Comparison of ENCODE assay signal across 21 cellular contexts in the genomic region with DNA sequence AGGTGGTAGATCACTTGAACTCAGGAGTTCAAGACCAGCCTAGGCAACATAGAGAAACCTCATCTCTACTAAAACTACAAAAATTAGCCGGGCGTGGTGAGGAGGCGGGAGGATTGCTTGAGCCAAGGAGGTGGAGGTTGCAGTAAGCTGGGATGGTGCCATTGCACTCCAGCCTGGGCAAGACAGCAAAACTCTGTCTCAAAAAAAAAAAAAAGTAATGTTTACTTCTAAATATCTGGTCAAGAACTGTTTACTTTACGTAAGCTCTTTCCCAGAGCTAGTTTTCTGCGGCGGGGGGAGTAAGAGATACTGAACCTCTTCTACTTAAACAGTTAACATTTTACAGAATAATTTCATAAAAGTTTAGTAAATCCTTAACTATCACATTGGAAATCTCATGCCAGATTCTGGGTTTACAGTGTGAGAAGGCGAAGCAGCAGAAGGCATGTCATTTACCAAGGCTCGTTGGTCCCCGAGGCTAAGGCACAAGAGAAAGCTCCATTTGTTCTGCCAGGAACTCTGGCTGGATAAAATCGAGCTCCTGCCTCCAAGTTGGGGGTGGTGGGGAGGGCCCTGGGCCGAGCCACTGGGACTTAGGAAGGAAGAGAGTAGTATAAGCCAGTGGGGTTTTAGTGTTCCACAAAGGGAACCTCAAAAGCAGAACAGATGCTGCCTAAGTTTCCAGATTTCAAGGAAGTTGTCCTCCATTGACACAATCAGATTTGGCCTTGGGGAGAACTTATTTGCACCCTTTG. TPM values are rescaled to one million over a fixed set of nuclear protein-coding genes. Genes with fewer than 3 reads are reported as not detected.
A peak's percentile ranks its signal among the peaks of the same experiment; 100 is the strongest.
DNase-seq lines count a peak whose midpoint lies in the region; ATAC-seq and TF ChIP-seq lines count a peak whose summit lies in the region.
"Had no signal": no experiment of that assay in that cellular context is flagged by ENCODE, and none has a peak within 500 bp of the region (broad histone marks: within the 10 kb centered on the region; RNA-seq: fewer than 3 reads in every experiment).

No MANE protein-coding gene starts in this region.

- BruUV-seq in MCF 10A (replicated peaks; lab: Mats Ljungman, UMichigan) (no TSS peak), mammary epithelial cell (replicated peaks; lab: Mats Ljungman, UMichigan) (no TSS peak)

- no peak overlapping the region for H3K9ac ChIP-seq in mammary epithelial cell (ENCODE audit: insufficient read depth, low read length)
- H3K9ac ChIP-seq: BLaER1 had no signal

- H3K4me1 ChIP-seq in mammary epithelial cell (ENCODE audit: insufficient read depth, low read length) = no peaks in the 10 kb centered on the region
- no peaks in the 10 kb centered on the region for H3K4me1 ChIP-seq in mucosa of descending colon (ENCODE audit: low read depth)
- H3K4me1 ChIP-seq: BLaER1 had no signal

- H3K9me3 ChIP-seq in mammary epithelial cell (replicated peaks; ENCODE audit: insufficient read depth, low read length) (no peaks in the 10 kb centered on the region), mucosa of descending colon (no peaks in the 10 kb centered on the region)
- H3K9me3 ChIP-seq: BLaER1 had no signal

- in situ Hi-C loops in mammary epithelial cell (cut with MboI; ENCODE audit: low sequenced_read_pairs in 2 of 2) = no loop called here

- DNase-seq in MCF 10A (ENCODE audit: unreplicated experiment) (no peak), mammary epithelial cell (no peak), fibroblast of peridontal ligament (ENCODE audit: extremely low read depth) (peak; percentile 16), mucosa of descending colon (peak in 1 of 3 donors; percentile 30), omental fat pad (ENCODE audit: low spot score) (no peak), dedifferentiated amniotic fluid mesenchymal stem cell (ENCODE audit: extremely low spot score) (no peak), activated gamma-delta T cell treated with Interleukin-2 at 50 U/mL for 16 hours (no peak)
- DNase-seq: 8988T; activated CD4-positive, alpha-beta T cell treated with anti-CD3 and anti-CD28 coated beads, Interleukin-2, amount 50 U/mL, for 48 hours; activated T-cell treated with anti-CD3 and anti-CD28 coated beads, Interleukin-2, amount 50 U/mL, for 1 hour; dermis blood vessel endothelial cell; GF-D8; NCI-H2029; NCI-H446 treated with DMSO at 0.1 percent for 48 hours had no signal

- H4K20me1 ChIP-seq in mammary epithelial cell (ENCODE audit: insufficient read depth, low read length) = no peaks in the 10 kb centered on the region
- H4K20me1 ChIP-seq: BLaER1 had no signal

- no peaks in the 10 kb centered on the region for H3K79me2 ChIP-seq in mammary epithelial cell (ENCODE audit: insufficient read depth, low read length)

- H3K27ac ChIP-seq in mammary epithelial cell (ENCODE audit: insufficient read depth, low read depth, low read length) = no peak overlapping the region
- H3K27ac ChIP-seq: BLaER1, HL-60 had no signal

- dilution Hi-C loops in mammary epithelial cell (cut with HindIII; ENCODE audit: low sequenced_read_pairs) = loop anchor here (5.0 kb wide), 1 partner anchor 99 kb away; no protein-coding TSS in a partner anchor

- CTCF ChIA-PET in MCF 10A (lab: Yijun Ruan, JAX) (interaction anchor here (1.1 kb wide), 1 partner anchor 58 kb away, joined by 3 read pairs; no protein-coding TSS in a partner anchor), mammary epithelial cell (lab: Charles Lee; ENCODE audit: low non-redundant PET) (no interaction called here)

- no peaks in the 10 kb centered on the region for H3K27me3 ChIP-seq in mammary epithelial cell (ENCODE audit: insufficient read depth, low read length)
- H3K27me3 ChIP-seq: BLaER1 had no signal

- WGBS in mammary epithelial cell (ENCODE audit: low coverage, missing lambda C conversion rate) = 43% methylated on average over 10 of the region's 11 CpGs

- H2AFZ ChIP-seq in mammary epithelial cell (ENCODE audit: low read depth, low read length) = no peak overlapping the region

- H3K27ac Mint-ChIP-seq in MCF 10A (ENCODE audit: low read depth, unreplicated experiment) = peak overlapping the region; percentile 21
- H3K27ac Mint-ChIP-seq: activated naive CD4-positive, alpha-beta T cell treated with anti-CD3 and anti-CD28 coated beads, Interleukin-2, amount 50 U/mL, for 72 hours had no signal

- H3K9me3 Mint-ChIP-seq in MCF 10A (ENCODE audit: unreplicated experiment) = no peaks in the 10 kb centered on the region
- H3K9me3 Mint-ChIP-seq: activated naive CD4-positive, alpha-beta T cell treated with anti-CD3 and anti-CD28 coated beads, Interleukin-2, amount 50 U/mL, for 72 hours had no signal

- H3K4me1 Mint-ChIP-seq in MCF 10A (ENCODE audit: insufficient read depth, unreplicated experiment) = peaks cover 6% of the 10 kb centered on the region

- H3K4me2 ChIP-seq in mammary epithelial cell (ENCODE audit: insufficient read depth, low read depth, low read length) = no peak overlapping the region
- H3K4me2 ChIP-seq: BLaER1 had no signal

- POLR2A ChIA-PET in MCF 10A (lab: Yijun Ruan, JAX) = interaction anchor here (0.7 to 1.7 kb wide), 5 partner anchors 9 to 1282 kb away, joined by 3 to 7 read pairs (median 3); no protein-coding TSS in a partner anchor

- no peak overlapping the region for H3K4me3 ChIP-seq in mammary epithelial cell (replicated peaks in 1 of 3; ENCODE audit: insufficient read depth in 1 of 3, low read depth in 2 of 3, low read length in 3 of 3)
- no peak overlapping the region for H3K4me3 ChIP-seq in mucosa of descending colon
- H3K4me3 ChIP-seq: BLaER1, GM12878 had no signal

- ATAC-seq in mucosa of descending colon = peak; percentile 37
- no peak for ATAC-seq in omental fat pad (ENCODE audit: low FRiP score)
- no peak for ATAC-seq in HG02798 (IDR thresholded peaks at IDR 0.05; ENCODE audit: poor library complexity, unreplicated experiment)
- ATAC-seq: activated naive CD4-positive, alpha-beta T cell treated with anti-CD3 and anti-CD28 coated beads, Interleukin-2, amount 50 U/mL, for 72 hours; esophagus mucosa; GM12878; HCT116 had no signal

- intact Hi-C loops in MCF 10A (cut with micrococcal nuclease) (no loop called here), mammary epithelial cell (cut with micrococcal nuclease) (no loop called here), mucosa of descending colon (cut with DNase I, micrococcal nuclease) (no loop called here)

- H3K27me3 Mint-ChIP-seq in MCF 10A (ENCODE audit: insufficient read depth, unreplicated experiment) = no peaks in the 10 kb centered on the region

- peaks cover 51% of the 10 kb centered on the region for H3K36me3 Mint-ChIP-seq in MCF 10A (ENCODE audit: insufficient read depth, unreplicated experiment)
- H3K36me3 Mint-ChIP-seq: activated naive CD4-positive, alpha-beta T cell treated with anti-CD3 and anti-CD28 coated beads, Interleukin-2, amount 50 U/mL, for 72 hours had no signal

- TF ChIP-seq CTCF in MCF 10A (IDR thresholded peaks at IDR 0.05; ENCODE audit: unreplicated experiment) (no peak), mammary epithelial cell (conservative IDR thresholded peaks at IDR 0.05 in 1 of 2, IDR thresholded peaks at IDR 0.05 in 1 of 2; ENCODE audit: extremely low read depth in 1 of 2, insufficient read depth in 1 of 2, low read depth in 1 of 2, low read length in 2 of 2) (no peak), mucosa of descending colon (IDR thresholded peaks at IDR 0.05) (no peak), omental fat pad (IDR thresholded peaks at IDR 0.05) (no peak)

- H3K4me3 Mint-ChIP-seq in MCF 10A (ENCODE audit: unreplicated experiment) = no peak overlapping the region

- peaks cover 5% of the 10 kb centered on the region for H3K36me3 ChIP-seq in mammary epithelial cell (ENCODE audit: insufficient read depth, low read length)
- no peaks in the 10 kb centered on the region for H3K36me3 ChIP-seq in mucosa of descending colon (ENCODE audit: low read depth)

RNA-seq across cellular contexts. Expression of a gene that starts 41.6 kb away (rescaled TPM):
- total RNA-seq in MCF 10A (2022) = 30.3 and 33.5 TPM in 2 replicates
- 10 to 100 TPM; 27.7 to 36.0 TPM for total RNA-seq in mammary epithelial cell
- 10.4 TPM for polyA plus RNA-seq in mammary epithelial cell
- polyA minus RNA-seq in mammary epithelial cell = 48.7 TPM
- total RNA-seq in mucosa of descending colon = 10 to 100 TPM; 46.2 to 73.8 (median 68.0) TPM
- 10 to 100 TPM; 34.7 to 36.2 (median 35.2) TPM for total RNA-seq in omental fat pad
